In genomic region chr2:15365411-15365810, GRCh38 we compare ENCODE assay signal across 16 cellular contexts.
DNase-seq lines count a peak whose midpoint lies in the region; ATAC-seq and TF ChIP-seq lines count a peak whose summit lies in the region.
"Had no signal": no experiment of that assay in that cellular context is flagged by ENCODE, and none has a peak within 500 bp of the region (broad histone marks: within the 10 kb centered on the region; RNA-seq: fewer than 3 reads in every experiment).

No MANE protein-coding gene starts in this region.

- WGBS in psoas muscle, 3 donors: 37 to 58% (median 41%) methylated on average over 2 of the region's 2 CpGs

- intact Hi-C loops in left ventricle myocardium superior (cut with micrococcal nuclease) (no loop called here), left cardiac atrium (cut with DNase I) (no loop called here), psoas muscle (cut with DNase I) (no loop called here)

- H3K4me3 ChIP-seq in psoas muscle: no peak overlapping the region
- H3K4me3 ChIP-seq: A549, BLaER1 had no signal

- no peaks in the 10 kb centered on the region for H3K9me3 ChIP-seq in psoas muscle
- H3K9me3 ChIP-seq: A549, BLaER1 had no signal

- no peaks in the 10 kb centered on the region for H3K27me3 ChIP-seq in psoas muscle (ENCODE audit: insufficient read depth in 3 of 3, low read length in 2 of 3)
- H3K27me3 ChIP-seq: BLaER1 had no signal

- ATAC-seq in left ventricle myocardium superior (peak; percentile 40), left cardiac atrium (no peak), psoas muscle (peak; percentile 47 to 77 (median 62))
- ATAC-seq: A549 had no signal

- H3K27ac ChIP-seq in epithelial cell of prostate: peak overlapping the region; percentile 65
- no peak overlapping the region for H3K27ac ChIP-seq in psoas muscle
- H3K27ac ChIP-seq: 22Rv1, A549, BLaER1 had no signal

- DNase-seq in left ventricle myocardium superior (no peak), left cardiac atrium (no peak), epithelial cell of prostate (ENCODE audit: low read depth, low spot score) (no peak), psoas muscle (no peak), OCI-M1 (lab: John Stamatoyannopoulos, UW) (no peak), NCI-H345 treated with DMSO at 0.1 percent for 48 hours (lab: John Stamatoyannopoulos, UW; ENCODE audit: unreplicated experiment) (no peak), globus pallidus (ENCODE audit: low spot score) (no peak)
- DNase-seq: CD4-positive, alpha-beta memory T cell; DMS153; DMS79; GDM1; GOT3; H9 had no signal

- peaks cover 0 to 8% of the 10 kb centered on the region in 2 donors for H3K36me3 ChIP-seq in psoas muscle (ENCODE audit: insufficient read depth in 1 of 2, low read depth in 1 of 2)

- no peak for TF ChIP-seq CTCF in psoas muscle (IDR thresholded peaks at IDR 0.05)

- no peaks in the 10 kb centered on the region for H3K4me1 ChIP-seq in psoas muscle

Comparison
In these comparisons a context has a peak if more than half of its experiments do, and no peak if none do; other contexts are left out.
1. ATAC-seq: peak in left ventricle myocardium superior (single experiment) and psoas muscle (4 of 4); none in left cardiac atrium (0 of 2).